In genomic region chr1:81999364-81999763, GRCh38 we compare ENCODE assay signal across 25 cellular contexts.
"Had no signal": no experiment of that assay in that cellular context is flagged by ENCODE, and none has a peak within 500 bp of the region (broad histone marks: within the 10 kb centered on the region; RNA-seq: fewer than 3 reads in every experiment).

No MANE protein-coding gene starts in this region.

- H3K36me3 Mint-ChIP-seq: naive thymus-derived CD4-positive, alpha-beta T cell; neural progenitor cell; stimulated activated naive B cell treated with anti-CD40 and anti-IgM and Interleukin-4, amounts not matched to agents 10 μg/mL and 1 μg/mL and 100 μg/mL, for 72 hours had no signal

- H3K36me3 ChIP-seq: gastrocnemius medialis, neural progenitor cell, right lobe of liver, thoracic aorta, tibial nerve, upper lobe of left lung had no signal

- H3K4me3 ChIP-seq: coronary artery, gastrocnemius medialis, lung, neural progenitor cell, right lobe of liver, thoracic aorta, tibial nerve, upper lobe of left lung had no signal

- ATAC-seq: gastrocnemius medialis; left lobe of liver; naive thymus-derived CD4-positive, alpha-beta T cell; right lobe of liver; stimulated activated naive B cell treated with anti-CD40 and anti-IgM and Interleukin-4, amounts not matched to agents 10 μg/mL and 1 μg/mL and 100 μg/mL, for 72 hours had no signal

- H3K4me1 ChIP-seq: parathyroid adenoma had no signal

- H3K4me1 Mint-ChIP-seq: naive thymus-derived CD4-positive, alpha-beta T cell; stimulated activated naive B cell treated with anti-CD40 and anti-IgM and Interleukin-4, amounts not matched to agents 10 μg/mL and 1 μg/mL and 100 μg/mL, for 72 hours had no signal

- H3K9me3 Mint-ChIP-seq: nephron; neural progenitor cell; stimulated activated naive B cell treated with anti-CD40 and anti-IgM and Interleukin-4, amounts not matched to agents 10 μg/mL and 1 μg/mL and 100 μg/mL, for 72 hours; stimulated activated naive CD8-positive, alpha-beta T cell treated with anti-CD3 and anti-CD28 coated beads, Interleukin-15, Interleukin-2, amounts not matched to agents 100 ng/mL and 50 ng/mL, for 24 hours had no signal

- DNase-seq: dermis blood vessel endothelial cell; effector memory CD4-positive, alpha-beta T cell; erythroblast; gastrocnemius medialis; head of caudate nucleus; kidney; mesendoderm; midbrain; naive thymus-derived CD4-positive, alpha-beta T cell; right lobe of liver; small intestine; stimulated activated CD4-positive, alpha-beta T cell treated with anti-CD3 and anti-CD28 coated beads, Interleukin-15, amount 100 ng/mL, for 24 hours; stimulated activated CD4-positive, alpha-beta T cell treated with anti-CD3 and anti-CD28 coated beads, Interleukin-2, amount 100 ng/mL, for 48 hours; stimulated activated naive B cell treated with anti-CD40 and anti-IgM and Interleukin-4, amounts not matched to agents 10 μg/mL and 1 μg/mL and 100 μg/mL, for 72 hours; upper lobe of left lung had no signal

- H3K9me3 ChIP-seq: gastrocnemius medialis, right lobe of liver, thoracic aorta, tibial nerve, upper lobe of left lung had no signal

- H3K27me3 ChIP-seq: gastrocnemius medialis, neural progenitor cell, right lobe of liver, tibial nerve, upper lobe of left lung had no signal

- H3K27ac Mint-ChIP-seq: naive thymus-derived CD4-positive, alpha-beta T cell; neural progenitor cell; progenitor cell of endocrine pancreas; stimulated activated naive B cell treated with anti-CD40 and anti-IgM and Interleukin-4, amounts not matched to agents 10 μg/mL and 1 μg/mL and 100 μg/mL, for 72 hours; stimulated activated naive CD8-positive, alpha-beta T cell treated with anti-CD3 and anti-CD28 coated beads, Interleukin-15, Interleukin-2, amounts not matched to agents 100 ng/mL and 50 ng/mL, for 24 hours had no signal

- H3K4me3 Mint-ChIP-seq: naive thymus-derived CD4-positive, alpha-beta T cell; nephron; neural progenitor cell; stimulated activated naive B cell treated with anti-CD40 and anti-IgM and Interleukin-4, amounts not matched to agents 10 μg/mL and 1 μg/mL and 100 μg/mL, for 72 hours; stimulated activated naive CD8-positive, alpha-beta T cell treated with anti-CD3 and anti-CD28 coated beads, Interleukin-15, Interleukin-2, amounts not matched to agents 100 ng/mL and 50 ng/mL, for 24 hours had no signal

- H3K27me3 Mint-ChIP-seq: naive thymus-derived CD4-positive, alpha-beta T cell; progenitor cell of endocrine pancreas; stimulated activated naive B cell treated with anti-CD40 and anti-IgM and Interleukin-4, amounts not matched to agents 10 μg/mL and 1 μg/mL and 100 μg/mL, for 72 hours; stimulated activated naive CD8-positive, alpha-beta T cell treated with anti-CD3 and anti-CD28 coated beads, Interleukin-15, Interleukin-2, amounts not matched to agents 100 ng/mL and 50 ng/mL, for 24 hours had no signal

- H3K27ac ChIP-seq: coronary artery, gastrocnemius medialis, parathyroid adenoma, right lobe of liver, thoracic aorta, tibial nerve, upper lobe of left lung had no signal
